28 cellular contexts compared by ENCODE assay signal in the genomic region with DNA sequence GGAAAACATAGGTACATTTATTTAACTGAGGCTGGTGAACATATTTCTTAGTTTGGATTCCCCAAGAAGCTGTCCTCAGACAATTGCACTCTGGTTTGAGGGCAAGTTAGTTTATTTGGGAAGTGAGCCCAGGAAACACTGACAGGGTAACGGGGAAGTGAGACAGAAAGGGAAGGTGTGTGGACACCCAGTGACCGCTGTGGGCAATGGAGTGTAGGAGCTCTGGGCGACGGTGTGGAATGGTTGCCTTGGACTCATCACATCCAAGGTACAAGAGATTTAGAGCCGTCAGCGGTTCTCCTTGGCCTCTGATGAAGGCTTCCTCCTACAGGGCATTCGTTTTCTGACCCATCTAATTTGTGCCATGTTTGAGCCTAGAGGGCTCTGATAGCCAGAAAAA. TPM values are rescaled to one million over a fixed set of nuclear protein-coding genes. Genes with fewer than 3 reads are reported as not detected.
"Had no signal": no experiment of that assay in that cellular context is flagged by ENCODE, and none has a peak within 500 bp of the region (broad histone marks: within the 10 kb centered on the region; RNA-seq: fewer than 3 reads in every experiment).

No MANE protein-coding gene starts in this region.

- H3K9me3 ChIP-seq: heart left ventricle, pancreas, prostate gland, transverse colon had no signal

- H3K4me2 ChIP-seq: smooth muscle cell had no signal

- DNase-seq: activated CD4-positive, alpha-beta T cell treated with anti-CD3 and anti-CD28 coated beads, Interleukin-2, amount 50 U/mL, for 1 hour; activated CD8-positive, alpha-beta T cell treated with anti-CD3 and anti-CD28 coated beads for 36 hours; activated gamma-delta T cell treated with Interleukin-2 at 50 U/mL for 16 hours; activated naive CD4-positive, alpha-beta T cell treated with anti-CD3 and anti-CD28 coated beads, Interleukin-2, amount 50 U/mL, for 16 hours; activated T-cell treated with anti-CD3 and anti-CD28 coated beads, Interleukin-2, amount 50 U/mL, for 4 hours; amniotic stem cell; caudate nucleus; endodermal cell; foreskin fibroblast; heart left ventricle; hypothalamus; midbrain; naive thymus-derived CD8-positive, alpha-beta T cell; nucleus accumbens; pancreas; retina; stimulated activated CD4-positive, alpha-beta T cell treated with anti-CD3 and anti-CD28 coated beads, Interleukin-15, amount 100 ng/mL, for 24 hours; stimulated activated CD4-positive, alpha-beta T cell treated with anti-CD3 and anti-CD28 coated beads, Interleukin-2, amount 100 ng/mL, for 24 hours; stimulated activated naive CD4-positive, alpha-beta T cell treated with Interleukin-2 at 50 U/mL for 16 hours; T-helper 2 cell; transverse colon had no signal

- FAIRE-seq: pancreas, urothelium cell line had no signal

- H3K4me3 ChIP-seq: heart left ventricle, pancreas, prostate gland, smooth muscle cell, transverse colon had no signal

- H3K27ac ChIP-seq: pancreas, prostate gland, transverse colon had no signal

- H3K27me3 ChIP-seq: heart left ventricle, pancreas, transverse colon had no signal

- H3K4me1 ChIP-seq: pancreas, prostate gland, transverse colon had no signal

- ATAC-seq: activated CD8-positive, alpha-beta T cell treated with anti-CD3 and anti-CD28 coated beads for 36 hours; activated T-cell treated with anti-CD3 and anti-CD28 coated beads, Interleukin-2, amount 50 U/mL, for 4 hours; activated T-helper 17 cell treated with anti-CD3 and anti-CD28 coated beads, Interleukin-2, amount 50 U/mL, for 72 hours; esophagus mucosa; naive thymus-derived CD8-positive, alpha-beta T cell; WTC11 had no signal

- H3K36me3 ChIP-seq: pancreas, prostate gland, transverse colon had no signal

RNA-seq across cellular contexts. Expression of gene MRC1, which starts 7.1 kb away (rescaled TPM):
- total RNA-seq: activated CD8-positive, alpha-beta T cell treated with anti-CD3 and anti-CD28 coated beads for 36 hours; neural crest cell; smooth muscle cell had no signal
- polyA plus RNA-seq: naive thymus-derived CD8-positive, alpha-beta T cell; smooth muscle cell had no signal
